13 cellular contexts compared by ENCODE assay signal in genomic region chr20:49985157-49985556, GRCh38. TPM values are rescaled to one million over a fixed set of nuclear protein-coding genes. Genes with fewer than 3 reads are reported as not detected.
DNase-seq lines count a peak whose midpoint lies in the region; ATAC-seq, FAIRE-seq and TF ChIP-seq lines count a peak whose summit lies in the region.
"Had no signal": no experiment of that assay in that cellular context is flagged by ENCODE, and none has a peak within 500 bp of the region (broad histone marks: within the 10 kb centered on the region; RNA-seq: fewer than 3 reads in every experiment).

No MANE protein-coding gene starts in this region.

- H3K27me3 ChIP-seq in HUES64 (ENCODE audit: insufficient read depth, low read length) = peaks cover 17% of the 10 kb centered on the region
- H3K27me3 ChIP-seq in brain microvascular endothelial cell (replicated peaks) = no peaks in the 10 kb centered on the region
- H3K27me3 ChIP-seq in lung (ENCODE audit: control insufficient read depth, insufficient read depth) = no peaks in the 10 kb centered on the region
- H3K27me3 ChIP-seq in tibial artery = no peaks in the 10 kb centered on the region

- no peak for TF ChIP-seq CTCF in brain microvascular endothelial cell (IDR thresholded peaks at IDR 0.05; ENCODE audit: low read depth, low read length, missing control alignments)
- TF ChIP-seq CTCF in lung (IDR thresholded peaks at IDR 0.05; ENCODE audit: control extremely low read depth, extremely low read depth) = no peak
- TF ChIP-seq CTCF in tibial artery (IDR thresholded peaks at IDR 0.05) = no peak

- peaks cover 15% of the 10 kb centered on the region for H3K36me3 ChIP-seq in HUES64 (ENCODE audit: insufficient read depth, low read length)
- H3K36me3 ChIP-seq in brain microvascular endothelial cell (replicated peaks) = peaks cover 22% of the 10 kb centered on the region
- H3K36me3 ChIP-seq in lung (ENCODE audit: control insufficient read depth in 2 of 2, insufficient read depth in 2 of 2, low read length in 2 of 2) = peaks cover 0 to 8% of the 10 kb centered on the region in 2 donors
- peaks cover 0 to 9% (median 0%) of the 10 kb centered on the region in 3 donors for H3K36me3 ChIP-seq in tibial artery

- no peak for DNase-seq in brain microvascular endothelial cell
- DNase-seq in lung (ENCODE audit: low spot score) = no peak
- no peak for DNase-seq in tibial artery
- no peak for DNase-seq in DMS 273 (lab: John Stamatoyannopoulos, UW; ENCODE audit: unreplicated experiment)
- no peak for DNase-seq in NCI-H748 (lab: John Stamatoyannopoulos, UW; ENCODE audit: unreplicated experiment)
- no peak for DNase-seq in H54 (ENCODE audit: insufficient read length, low spot score)
- DNase-seq: activated CD8-positive, alpha-beta T cell treated with anti-CD3 and anti-CD28 coated beads, Interleukin-2, amount 10 ng/mL, durations not matched to agents 7 days and 5 days; HCEC 1CT; hypothalamus; naive B cell; NCI-H2081 had no signal

- H3K27ac ChIP-seq in HUES64 (ENCODE audit: low read depth, low read length) (no peak overlapping the region), brain microvascular endothelial cell (no peak overlapping the region), lung (ENCODE audit: low read depth in 1 of 2, low read length in 1 of 2) (no peak overlapping the region), tibial artery (no peak overlapping the region)
- H3K27ac ChIP-seq: KMS-11 had no signal

- H3K9me3 ChIP-seq in HUES64 (ENCODE audit: insufficient read depth, low read depth, low read length) (no peaks in the 10 kb centered on the region), lung (ENCODE audit: control insufficient read depth in 2 of 2, insufficient read depth in 1 of 2, low read length in 1 of 2) (no peaks in the 10 kb centered on the region), tibial artery (no peaks in the 10 kb centered on the region)

- 75% methylated on average over 6 of the region's 6 CpGs for WGBS in HUES64
- WGBS in lung, 2 donors = 69 to 82% methylated on average over 6 of the region's 6 CpGs

- no peak for TF ChIP-seq POLR2A in H54 (IDR thresholded peaks at IDR 0.05; ENCODE audit: low read depth, low read length)

- H3K4me1 ChIP-seq in HUES64 (ENCODE audit: insufficient read depth, low read length) (peaks cover 74% of the 10 kb centered on the region), lung (ENCODE audit: control insufficient read depth in 2 of 2, insufficient read depth in 2 of 2, low read length in 2 of 2) (peaks cover 0 to 19% of the 10 kb centered on the region in 2 donors), tibial artery (peaks cover 0 to 71% (median 42%) of the 10 kb centered on the region in 4 donors)

- intact Hi-C loops in tibial artery (cut with DNase I; ENCODE audit: low total_unique reads) = no loop called here

- no peak for FAIRE-seq in H54 (lab: Jason Lieb, UNC)

- in situ Hi-C loops in brain microvascular endothelial cell (cut with HindIII; ENCODE audit: low pct_ligation_motif_present, low sequenced_read_pairs) = no loop called here

- no peak for ATAC-seq in lung (ENCODE audit: insufficient read depth, low FRiP score)
- ATAC-seq: activated CD8-positive, alpha-beta T cell treated with anti-CD3 and anti-CD28 coated beads, Interleukin-2, amount 10 ng/mL, durations not matched to agents 7 days and 5 days had no signal

- peak overlapping the region; percentile 22; the same call in 1 of the 2 replicates for H3K4me3 ChIP-seq in HUES64 (ENCODE audit: low read length)
- H3K4me3 ChIP-seq in brain microvascular endothelial cell (ENCODE audit: low read depth, low read length) = peak overlapping the region; percentile 97
- H3K4me3 ChIP-seq in lung = peak overlapping the region; percentile 33
- peak overlapping the region; percentile 48 to 54 for H3K4me3 ChIP-seq in tibial artery

- H3K9ac ChIP-seq in HUES64 (ENCODE audit: low read depth, low read length) = no peak overlapping the region
- H3K9ac ChIP-seq: KMS-11 had no signal

RNA-seq across cellular contexts. Expression of gene SNAI1, which starts 2.4 kb away (rescaled TPM):
- 4.9 TPM for polyA plus RNA-seq in HUES64 (2013, experiment 1 of 2)
- polyA plus RNA-seq in HUES64 (2013, experiment 2 of 2) = 7.2 TPM
- 1 to 10 TPM in 1 of 2 donors, under 1 TPM in 1; 0.74 to 3.6 TPM for total RNA-seq in lung
- 10 to 100 TPM in 1 of 2 donors, 1 to 10 TPM in 1; 7.3 to 12.0 TPM for polyA plus RNA-seq in lung

RNA-seq across cellular contexts. Expression of gene RNF114, which starts 49.0 kb away (rescaled TPM):
- 77.3 TPM for polyA plus RNA-seq in HUES64 (2013, experiment 1 of 2)
- polyA plus RNA-seq in HUES64 (2013, experiment 2 of 2) = 77.3 TPM
- total RNA-seq in lung = 10 to 100 TPM; 63.0 to 69.7 TPM
- polyA plus RNA-seq in lung = 10 to 100 TPM; 37.6 to 57.1 TPM

Comparison
In these comparisons a context has a peak if more than half of its experiments do, and no peak if none do; other contexts are left out.
1. H3K4me3 ChIP-seq: peak in every context shown above with its lines; median percentile 97 in brain microvascular endothelial cell; 51 in tibial artery; 33 in lung; 22 in HUES64.